ENCODE assay signal across 2 cellular contexts in the genomic region with DNA sequence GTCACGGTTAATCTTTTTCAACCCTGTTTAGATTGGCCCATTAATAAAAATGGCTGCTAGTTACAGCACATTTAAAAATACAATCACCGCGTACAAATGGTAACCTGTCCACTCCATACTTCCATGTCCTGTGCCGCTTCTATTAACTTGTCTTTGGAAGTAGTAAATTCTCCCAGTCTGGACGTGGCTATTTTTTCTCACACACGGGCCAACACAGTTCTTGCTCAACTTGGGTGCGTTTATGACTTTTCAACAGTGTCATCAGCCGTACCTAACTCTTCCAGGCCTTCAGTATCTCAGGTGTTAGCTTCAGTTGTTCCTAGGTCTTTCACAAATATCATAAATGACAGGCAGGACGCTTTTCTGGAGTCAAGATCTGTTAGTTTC.
TF ChIP-seq lines count a peak whose summit lies in the region.

No MANE protein-coding gene starts in this region.

TF ChIP-seq in SK-N-SH, 30 proteins besides CTCF, POLR2A, EP300 and RAD21 (continued from another document):
- TF ChIP-seq, protein P1, sequence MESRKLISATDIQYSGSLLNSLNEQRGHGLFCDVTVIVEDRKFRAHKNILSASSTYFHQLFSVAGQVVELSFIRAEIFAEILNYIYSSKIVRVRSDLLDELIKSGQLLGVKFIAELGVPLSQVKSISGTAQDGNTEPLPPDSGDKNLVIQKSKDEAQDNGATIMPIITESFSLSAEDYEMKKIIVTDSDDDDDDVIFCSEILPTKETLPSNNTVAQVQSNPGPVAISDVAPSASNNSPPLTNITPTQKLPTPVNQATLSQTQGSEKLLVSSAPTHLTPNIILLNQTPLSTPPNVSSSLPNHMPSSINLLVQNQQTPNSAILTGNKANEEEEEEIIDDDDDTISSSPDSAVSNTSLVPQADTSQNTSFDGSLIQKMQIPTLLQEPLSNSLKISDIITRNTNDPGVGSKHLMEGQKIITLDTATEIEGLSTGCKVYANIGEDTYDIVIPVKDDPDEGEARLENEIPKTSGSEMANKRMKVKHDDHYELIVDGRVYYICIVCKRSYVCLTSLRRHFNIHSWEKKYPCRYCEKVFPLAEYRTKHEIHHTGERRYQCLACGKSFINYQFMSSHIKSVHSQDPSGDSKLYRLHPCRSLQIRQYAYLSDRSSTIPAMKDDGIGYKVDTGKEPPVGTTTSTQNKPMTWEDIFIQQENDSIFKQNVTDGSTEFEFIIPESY (IDR thresholded peaks at IDR 0.05; ENCODE audit: borderline replicate concordance, low read depth), result no peak
- TF ChIP-seq RXRA (IDR thresholded peaks at IDR 0.05; ENCODE audit: borderline replicate concordance, low read depth) (no peak), TCF12 (IDR thresholded peaks at IDR 0.05) (no peak), TAF1 (IDR thresholded peaks at IDR 0.05; ENCODE audit: borderline replicate concordance, low read depth, low read length) (no peak), ELF1 (IDR thresholded peaks at IDR 0.05) (no peak)
- TF ChIP-seq, protein P2, sequence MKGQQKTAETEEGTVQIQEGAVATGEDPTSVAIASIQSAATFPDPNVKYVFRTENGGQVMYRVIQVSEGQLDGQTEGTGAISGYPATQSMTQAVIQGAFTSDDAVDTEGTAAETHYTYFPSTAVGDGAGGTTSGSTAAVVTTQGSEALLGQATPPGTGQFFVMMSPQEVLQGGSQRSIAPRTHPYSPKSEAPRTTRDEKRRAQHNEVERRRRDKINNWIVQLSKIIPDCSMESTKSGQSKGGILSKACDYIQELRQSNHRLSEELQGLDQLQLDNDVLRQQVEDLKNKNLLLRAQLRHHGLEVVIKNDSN (IDR thresholded peaks at IDR 0.05; ENCODE audit: borderline replicate concordance, low read depth), result no peak

TF ChIP-seq in SK-N-SH treated with all-trans-retinoic acid at 6 μM for 48 hours, 23 proteins besides CTCF, POLR2A, EP300 and RAD21 (continued from another document):
- TF ChIP-seq CSRNP3 (CRISPR knock-in tag; IDR thresholded peaks at IDR 0.05) (no peak), ZNF565 (CRISPR knock-in tag; conservative IDR thresholded peaks at IDR 0.05; ENCODE audit: low read depth) (no peak), SNAI2 (CRISPR knock-in tag; IDR thresholded peaks at IDR 0.05) (no peak), PATZ1 (CRISPR knock-in tag; IDR thresholded peaks at IDR 0.05; ENCODE audit: borderline replicate concordance) (no peak), TCF4 (CRISPR knock-in tag; IDR thresholded peaks at IDR 0.05; ENCODE audit: borderline replicate concordance) (no peak)
